ENCODE assay signal across 10 cellular contexts in the genomic region with DNA sequence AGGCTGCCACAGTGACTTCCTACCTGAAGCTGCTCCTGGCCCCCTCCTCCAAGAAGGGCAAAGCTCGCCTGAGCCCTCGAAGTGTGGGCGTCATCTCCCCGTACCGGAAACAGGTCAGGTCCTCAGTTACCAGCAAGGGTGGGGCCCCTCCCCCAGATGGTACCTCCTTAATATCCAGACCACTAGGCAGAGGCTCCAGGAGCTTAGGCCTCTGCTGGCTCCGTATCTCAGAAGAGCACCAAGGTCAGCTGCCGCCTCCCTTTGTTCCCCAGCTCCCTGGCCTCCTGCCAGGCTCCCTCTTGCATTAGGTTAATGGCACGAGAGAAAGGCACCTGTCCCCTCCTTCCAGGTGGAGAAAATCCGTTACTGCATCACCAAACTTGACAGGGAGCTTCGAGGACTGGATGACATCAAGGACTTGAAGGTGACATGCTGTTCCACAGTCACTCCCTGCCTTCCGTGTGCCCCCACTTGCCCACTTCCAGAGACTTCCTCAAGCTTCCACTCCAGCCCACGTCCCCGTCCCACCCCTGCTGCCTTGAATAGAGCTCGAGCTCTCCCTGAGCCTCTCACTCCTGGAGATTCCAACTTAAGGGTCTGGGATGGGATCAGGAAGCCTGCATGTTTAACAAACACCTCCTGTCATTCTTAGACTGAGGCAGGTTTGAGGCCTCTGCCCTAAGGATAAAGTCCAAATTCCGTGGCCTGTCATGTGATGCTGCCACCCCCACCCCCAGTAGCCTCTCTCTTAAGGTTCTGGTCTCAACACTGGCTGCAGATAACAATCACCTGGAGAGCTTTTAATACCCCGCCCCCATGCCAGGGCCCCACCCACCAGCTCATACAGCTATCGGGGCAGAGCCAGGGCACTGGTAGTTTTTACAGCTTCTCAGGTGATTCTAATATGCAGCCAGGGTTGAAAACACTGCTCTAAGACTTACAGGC.
DNase-seq lines count a peak whose midpoint lies in the region; ATAC-seq and TF ChIP-seq lines count a peak whose summit lies in the region.
"Had no signal": no experiment of that assay in that cellular context is flagged by ENCODE, and none has a peak within 500 bp of the region (broad histone marks: within the 10 kb centered on the region; RNA-seq: fewer than 3 reads in every experiment).

No MANE protein-coding gene starts in this region.

- TF ChIP-seq CTCF in nephron (IDR thresholded peaks at IDR 0.05; ENCODE audit: unreplicated experiment in 3 of 3): no peak

- peaks cover 60% of the 10 kb centered on the region for H3K4me1 Mint-ChIP-seq in dendritic cell treated with granulocyte-macrophage colony-stimulating factor and Interleukin-4, amounts not matched to agents 40 ng/mL and 50 ng/mL, for 4 days (ENCODE audit: low read depth)
- H3K4me1 Mint-ChIP-seq in nephron: peaks cover 56% of the 10 kb centered on the region

- DNase-seq in DMS153 (lab: John Stamatoyannopoulos, UW) (peak; percentile 75), NCI-H2171 (lab: John Stamatoyannopoulos, UW) (peak; percentile 94), NCI-H1930 (lab: John Stamatoyannopoulos, UW) (no peak), dedifferentiated amniotic fluid mesenchymal stem cell (ENCODE audit: extremely low spot score) (no peak), MV-4-11 (lab: John Stamatoyannopoulos, UW) (no peak)
- DNase-seq: MM.1S had no signal

- intact Hi-C loops in dendritic cell treated with granulocyte-macrophage colony-stimulating factor and Interleukin-4, amounts not matched to agents 40 ng/mL and 50 ng/mL, for 4 days (cut with micrococcal nuclease): no loop called here

- no peak overlapping the region for H3K4me3 Mint-ChIP-seq in dendritic cell treated with granulocyte-macrophage colony-stimulating factor and Interleukin-4, amounts not matched to agents 40 ng/mL and 50 ng/mL, for 4 days
- no peak overlapping the region for H3K4me3 Mint-ChIP-seq in nephron

- peak overlapping the region; percentile 29 for H3K27ac Mint-ChIP-seq in dendritic cell treated with granulocyte-macrophage colony-stimulating factor and Interleukin-4, amounts not matched to agents 40 ng/mL and 50 ng/mL, for 4 days
- H3K27ac Mint-ChIP-seq in nephron: peak overlapping the region; percentile 92 to 95 (median 93)

- ATAC-seq in GM21515 (IDR thresholded peaks at IDR 0.05; ENCODE audit: unreplicated experiment): no peak

- H3K36me3 Mint-ChIP-seq in dendritic cell treated with granulocyte-macrophage colony-stimulating factor and Interleukin-4, amounts not matched to agents 40 ng/mL and 50 ng/mL, for 4 days (ENCODE audit: low read depth): peaks cover 71% of the 10 kb centered on the region
- H3K36me3 Mint-ChIP-seq in nephron (ENCODE audit: low read depth): peaks cover 71% of the 10 kb centered on the region

- no peaks in the 10 kb centered on the region for H3K9me3 Mint-ChIP-seq in dendritic cell treated with granulocyte-macrophage colony-stimulating factor and Interleukin-4, amounts not matched to agents 40 ng/mL and 50 ng/mL, for 4 days
- H3K9me3 Mint-ChIP-seq in nephron: no peaks in the 10 kb centered on the region
- H3K9me3 Mint-ChIP-seq: neural crest cell had no signal

- H3K27me3 Mint-ChIP-seq in dendritic cell treated with granulocyte-macrophage colony-stimulating factor and Interleukin-4, amounts not matched to agents 40 ng/mL and 50 ng/mL, for 4 days: peaks cover 1% of the 10 kb centered on the region
- H3K27me3 Mint-ChIP-seq in nephron (ENCODE audit: low read depth): peaks cover 4% of the 10 kb centered on the region

Comparison
In these comparisons a context has a peak if more than half of its experiments do, and no peak if none do; other contexts are left out.
1. DNase-seq: peak in DMS153 (single experiment) and NCI-H2171 (single experiment); none in NCI-H1930 (0 of 2), dedifferentiated amniotic fluid mesenchymal stem cell (single experiment) and MV-4-11 (single experiment).